1 cellular context compared by ENCODE assay signal in the genomic region with DNA sequence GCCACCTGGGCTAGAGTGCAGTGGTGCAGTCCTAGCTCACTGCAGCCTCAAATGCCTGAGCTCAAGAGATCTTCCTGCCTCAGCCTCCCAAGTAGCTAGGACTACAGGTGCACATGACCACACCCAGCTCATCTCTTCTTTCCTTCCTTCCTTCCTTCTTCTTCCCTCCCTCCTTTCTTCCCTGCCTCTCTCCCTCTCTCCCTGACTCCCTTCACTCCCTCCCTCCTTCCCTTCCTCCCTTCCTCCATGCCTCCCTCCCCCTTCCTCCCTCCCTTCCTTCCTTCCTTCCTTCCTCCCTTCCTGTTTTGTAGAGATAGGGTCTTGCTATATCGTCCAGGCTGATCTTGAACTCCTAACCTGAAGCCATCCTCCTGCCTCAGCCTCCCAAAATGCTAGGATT.
TF ChIP-seq lines count a peak whose summit lies in the region.

No MANE protein-coding gene starts in this region.

TF ChIP-seq in HepG2, 621 proteins besides CTCF, POLR2A, EP300 and RAD21:
- TF ChIP-seq PCBP2 (optimal IDR thresholded peaks at IDR 0.05; ENCODE audit: low read depth, low read length, poor library complexity, severe bottlenecking) (peak; percentile 51), FOXP1 (IDR thresholded peaks at IDR 0.05) (0 out of 2 replicates have a peak, but pooled peaks have one; percentile 19), FOXP1 (CRISPR knock-in tag; IDR thresholded peaks at IDR 0.05) (no peak), ATF7 (IDR thresholded peaks at IDR 0.05) (peak; percentile 6; the same call in 1 of the 2 replicates), ATF7 (CRISPR knock-in tag; IDR thresholded peaks at IDR 0.05) (no peak), RFXANK (CRISPR knock-in tag; IDR thresholded peaks at IDR 0.05) (no peak)
